Comparison of ENCODE assay signal across 18 cellular contexts in the genomic region with DNA sequence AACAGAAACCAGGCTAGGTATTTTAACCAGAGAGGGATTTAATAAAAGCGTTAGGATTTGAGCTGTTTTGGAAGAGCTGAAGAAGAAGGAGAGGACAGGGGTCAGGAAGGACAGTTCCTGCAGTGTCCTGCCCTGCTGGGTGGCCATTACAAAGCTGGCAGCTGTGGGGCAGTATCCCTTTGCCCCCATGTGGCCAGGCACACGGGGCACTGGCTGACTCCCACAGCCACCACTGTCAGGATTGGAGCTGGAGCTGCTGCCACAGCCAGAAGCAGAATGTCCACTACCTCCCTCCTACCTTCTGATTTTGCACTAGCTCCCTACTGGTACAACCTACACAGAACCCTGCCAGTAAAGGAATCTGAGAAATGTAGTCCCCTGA. TPM values are rescaled to one million over a fixed set of nuclear protein-coding genes. Genes with fewer than 3 reads are reported as not detected.
A peak's percentile ranks its signal among the peaks of the same experiment; 100 is the strongest.
DNase-seq lines count a peak whose midpoint lies in the region; ATAC-seq and TF ChIP-seq lines count a peak whose summit lies in the region.
"Had no signal": no experiment of that assay in that cellular context is flagged by ENCODE, and none has a peak within 500 bp of the region (broad histone marks: within the 10 kb centered on the region; RNA-seq: fewer than 3 reads in every experiment).

No MANE protein-coding gene starts in this region.

- no peak for TF ChIP-seq EP300 in gastroesophageal sphincter (IDR thresholded peaks at IDR 0.05)

- H3K9me3 ChIP-seq in gastroesophageal sphincter, result no peaks in the 10 kb centered on the region

- H3K9me3 Mint-ChIP-seq in nephron, result peaks cover 2% of the 10 kb centered on the region
- no peaks in the 10 kb centered on the region for H3K9me3 Mint-ChIP-seq in glutamatergic neuron (ENCODE audit: unreplicated experiment)

- TF ChIP-seq POLR2A in gastroesophageal sphincter (IDR thresholded peaks at IDR 0.05), result no peak

- H3K4me3 Mint-ChIP-seq in nephron, result no peak overlapping the region
- no peak overlapping the region for H3K4me3 Mint-ChIP-seq in glutamatergic neuron (ENCODE audit: unreplicated experiment)

- TF ChIP-seq CTCF in gastroesophageal sphincter (IDR thresholded peaks at IDR 0.05), result peak in 1 of 4 experiments; percentile 15
- TF ChIP-seq CTCF in nephron (IDR thresholded peaks at IDR 0.05; ENCODE audit: unreplicated experiment in 3 of 3), result no peak
- no peak for TF ChIP-seq CTCF in glutamatergic neuron (IDR thresholded peaks at IDR 0.05; ENCODE audit: partially characterized antibody, unreplicated experiment)

- H3K36me3 Mint-ChIP-seq in nephron (ENCODE audit: low read depth) (peaks cover 4% of the 10 kb centered on the region), glutamatergic neuron (ENCODE audit: unreplicated experiment) (no peaks in the 10 kb centered on the region)

- H3K27me3 Mint-ChIP-seq in nephron (ENCODE audit: low read depth) (peaks cover 4% of the 10 kb centered on the region), glutamatergic neuron (ENCODE audit: unreplicated experiment) (no peaks in the 10 kb centered on the region)

- ATAC-seq in gastroesophageal sphincter, result peak; percentile 32
- ATAC-seq in SK-N-SH treated with all-trans-retinoic acid at 6 μM for 48 hours, result no peak
- ATAC-seq: Panc1 had no signal

- no peaks in the 10 kb centered on the region for H3K27me3 ChIP-seq in gastroesophageal sphincter
- H3K27me3 ChIP-seq: BLaER1 treated with 17β-estradiol and CSF1 and Interleukin-3, amounts not matched to agents 10 nM and 100 nM had no signal

- no peak overlapping the region for H3K4me3 ChIP-seq in gastroesophageal sphincter
- no peak overlapping the region for H3K4me3 ChIP-seq in urinary bladder (ENCODE audit: low read depth, low read length)
- H3K4me3 ChIP-seq: BLaER1 treated with 17β-estradiol and CSF1 and Interleukin-3, amounts not matched to agents 10 nM and 100 nM had no signal

- H3K36me3 ChIP-seq in gastroesophageal sphincter, result no peaks in the 10 kb centered on the region
- no peaks in the 10 kb centered on the region for H3K36me3 ChIP-seq in urinary bladder (ENCODE audit: insufficient read depth)
- H3K36me3 ChIP-seq: BLaER1 treated with 17β-estradiol and CSF1 and Interleukin-3, amounts not matched to agents 10 nM and 100 nM had no signal

- H3K27ac ChIP-seq in gastroesophageal sphincter (peak overlapping the region; percentile 4 to 65 (median 49)), urinary bladder (ENCODE audit: low read depth) (peak overlapping the region; percentile 29)
- H3K27ac ChIP-seq: BLaER1 treated with 17β-estradiol and CSF1 and Interleukin-3, amounts not matched to agents 10 nM and 100 nM had no signal

- 43 to 50% methylated on average over 1 of the region's 2 CpGs for WGBS in gastroesophageal sphincter (ENCODE audit: low coverage in 1 of 2), 2 donors
- WGBS in urinary bladder, result 67% methylated on average over 2 of the region's 2 CpGs

- H3K4me1 Mint-ChIP-seq in nephron, result peaks cover 54% of the 10 kb centered on the region
- peaks cover 1% of the 10 kb centered on the region for H3K4me1 Mint-ChIP-seq in glutamatergic neuron (ENCODE audit: low read depth, unreplicated experiment)

- peak overlapping the region in 2 of 3 experiments; percentile 6 to 58 for H3K27ac Mint-ChIP-seq in nephron
- H3K27ac Mint-ChIP-seq in glutamatergic neuron (ENCODE audit: unreplicated experiment), result no peak overlapping the region

- H3K4me1 ChIP-seq in gastroesophageal sphincter (peaks cover 0 to 9% (median 0%) of the 10 kb centered on the region in 3 donors), urinary bladder (ENCODE audit: insufficient read depth) (peaks cover 2% of the 10 kb centered on the region)
- H3K4me1 ChIP-seq: BLaER1 treated with 17β-estradiol and CSF1 and Interleukin-3, amounts not matched to agents 10 nM and 100 nM had no signal

- peak; percentile 8 for DNase-seq in DMS53 (lab: John Stamatoyannopoulos, UW)
- no peak for DNase-seq in DMS53 treated with DMSO at 0.1 percent for 48 hours (lab: John Stamatoyannopoulos, UW; ENCODE audit: unreplicated experiment)
- no peak for DNase-seq in glutamatergic neuron
- no peak for DNase-seq in AG20443 (ENCODE audit: low spot score)
- DNase-seq: 8988T; DMS79; left cardiac atrium; MM.1S; NCI-H1694; NCI-H2227 treated with DMSO at 0.1 percent for 48 hours; stimulated activated CD4-positive, alpha-beta T cell treated with anti-CD3 and anti-CD28 coated beads, Interleukin-2, amount 100 ng/mL, for 48 hours had no signal

TF ChIP-seq in SK-N-SH treated with all-trans-retinoic acid at 6 μM for 48 hours, 23 proteins besides CTCF, POLR2A, EP300 and RAD21:
- TF ChIP-seq SNAI2 (CRISPR knock-in tag; IDR thresholded peaks at IDR 0.05) (no peak), ZFP30 (CRISPR knock-in tag; IDR thresholded peaks at IDR 0.05) (no peak), ZNF565 (CRISPR knock-in tag; conservative IDR thresholded peaks at IDR 0.05; ENCODE audit: low read depth) (no peak), POU6F1 (CRISPR knock-in tag; IDR thresholded peaks at IDR 0.05; ENCODE audit: borderline replicate concordance, low read depth) (no peak), ARNTL (CRISPR knock-in tag; IDR thresholded peaks at IDR 0.05; ENCODE audit: borderline replicate concordance, low read depth) (no peak), TCF4 (CRISPR knock-in tag; IDR thresholded peaks at IDR 0.05; ENCODE audit: borderline replicate concordance) (no peak), BACH2 (CRISPR knock-in tag; IDR thresholded peaks at IDR 0.05; ENCODE audit: borderline replicate concordance) (no peak), RARB (CRISPR knock-in tag; IDR thresholded peaks at IDR 0.05) (no peak), GLIS3 (CRISPR knock-in tag; IDR thresholded peaks at IDR 0.05) (no peak), ISL1 (CRISPR knock-in tag; IDR thresholded peaks at IDR 0.05) (no peak), CSDC2 (CRISPR knock-in tag; IDR thresholded peaks at IDR 0.05) (no peak), PPARA (CRISPR knock-in tag; IDR thresholded peaks at IDR 0.05; ENCODE audit: borderline replicate concordance) (no peak), PATZ1 (CRISPR knock-in tag; IDR thresholded peaks at IDR 0.05; ENCODE audit: borderline replicate concordance) (no peak), ZC3H10 (CRISPR knock-in tag; IDR thresholded peaks at IDR 0.05) (no peak), TOX (CRISPR knock-in tag; IDR thresholded peaks at IDR 0.05; ENCODE audit: borderline replicate concordance) (no peak)
- TF ChIP-seq, protein P1, sequence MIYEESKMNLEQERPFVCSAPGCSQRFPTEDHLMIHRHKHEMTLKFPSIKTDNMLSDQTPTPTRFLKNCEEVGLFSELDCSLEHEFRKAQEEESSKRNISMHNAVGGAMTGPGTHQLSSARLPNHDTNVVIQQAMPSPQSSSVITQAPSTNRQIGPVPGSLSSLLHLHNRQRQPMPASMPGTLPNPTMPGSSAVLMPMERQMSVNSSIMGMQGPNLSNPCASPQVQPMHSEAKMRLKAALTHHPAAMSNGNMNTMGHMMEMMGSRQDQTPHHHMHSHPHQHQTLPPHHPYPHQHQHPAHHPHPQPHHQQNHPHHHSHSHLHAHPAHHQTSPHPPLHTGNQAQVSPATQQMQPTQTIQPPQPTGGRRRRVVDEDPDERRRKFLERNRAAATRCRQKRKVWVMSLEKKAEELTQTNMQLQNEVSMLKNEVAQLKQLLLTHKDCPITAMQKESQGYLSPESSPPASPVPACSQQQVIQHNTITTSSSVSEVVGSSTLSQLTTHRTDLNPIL (CRISPR knock-in tag; IDR thresholded peaks at IDR 0.05; ENCODE audit: low read depth), result no peak

RNA-seq across cellular contexts. Expression of gene SLC22A3, which starts 46.5 kb away (rescaled TPM):
- total RNA-seq in gastroesophageal sphincter (10 to 100 TPM; 11.8 to 31.0 (median 22.3) TPM), urinary bladder (11.0 TPM), glutamatergic neuron (ENCODE audit: unreplicated experiment) (not detected)
- polyA plus RNA-seq in urinary bladder, result 9.1 TPM
- total RNA-seq: osteocyte had no signal

Comparison
In these comparisons a context has a peak if more than half of its experiments do, and no peak if none do; other contexts are left out.
1. RNA of gene SLC22A3, which starts 46.5 kb away (total RNA-seq): 11.8 to 31.0 TPM in gastroesophageal sphincter and 11.0 TPM in urinary bladder (single experiment); not detected in glutamatergic neuron (single experiment); every median in the first group is over 10 times any median in the second.